ENCODE assay signal across 18 cellular contexts in the genomic region with DNA sequence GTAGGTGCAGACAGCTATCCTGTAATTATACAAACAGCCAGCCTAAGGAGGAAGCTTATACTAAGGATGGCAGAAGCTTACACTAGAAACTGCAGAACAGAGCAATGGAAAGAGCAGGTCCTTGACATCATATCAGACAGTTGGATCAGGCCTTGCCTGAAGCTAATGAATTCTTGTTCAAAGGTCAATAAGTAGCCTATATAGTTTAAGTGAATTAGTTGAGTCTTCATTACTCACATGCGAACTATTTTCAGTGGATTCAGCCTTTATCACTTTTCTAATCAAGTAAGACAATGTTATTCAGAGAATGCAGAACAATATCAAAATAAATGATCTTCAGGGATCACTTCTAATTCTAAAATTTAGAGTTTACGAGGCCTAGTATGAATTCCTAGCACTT. TPM values are rescaled to one million over a fixed set of nuclear protein-coding genes. Genes with fewer than 3 reads are reported as not detected.
DNase-seq lines count a peak whose midpoint lies in the region; ATAC-seq and TF ChIP-seq lines count a peak whose summit lies in the region.
"Had no signal": no experiment of that assay in that cellular context is flagged by ENCODE, and none has a peak within 500 bp of the region (broad histone marks: within the 10 kb centered on the region; RNA-seq: fewer than 3 reads in every experiment).

No MANE protein-coding gene starts in this region.

- no peak overlapping the region for H3K9ac ChIP-seq in rectal smooth muscle tissue (ENCODE audit: low read length)

- CTCF ChIA-PET in Calu3 (lab: Charles Lee): no interaction called here

- BruUV-seq in Calu3 (replicated peaks; lab: Mats Ljungman, UMichigan): no TSS peak

- H3K9me3 Mint-ChIP-seq in nephron progenitor cell (peaks cover 7% of the 10 kb centered on the region), Calu3 (ENCODE audit: low read depth, unreplicated experiment) (no peaks in the 10 kb centered on the region)
- H3K9me3 Mint-ChIP-seq in stimulated activated naive B cell treated with anti-CD40 and anti-IgM and Interleukin-4, amounts not matched to agents 10 μg/mL and 1 μg/mL and 100 μg/mL, for 72 hours: peaks cover 0 to 4% of the 10 kb centered on the region in 2 donors
- H3K9me3 Mint-ChIP-seq: GM23338, H9 had no signal

- peaks cover 22% of the 10 kb centered on the region for H3K4me1 ChIP-seq in rectal smooth muscle tissue (ENCODE audit: control insufficient read depth, insufficient read depth, low read length)
- H3K4me1 ChIP-seq in breast epithelium: no peaks in the 10 kb centered on the region

- TF ChIP-seq CTCF in nephron progenitor cell (IDR thresholded peaks at IDR 0.05) (no peak), Calu3 (IDR thresholded peaks at IDR 0.05; ENCODE audit: unreplicated experiment) (no peak), brain microvascular endothelial cell (IDR thresholded peaks at IDR 0.05; ENCODE audit: low read depth, low read length, missing control alignments) (no peak), breast epithelium (IDR thresholded peaks at IDR 0.05) (no peak)

- H3K4me1 Mint-ChIP-seq in nephron progenitor cell (peaks cover 34% of the 10 kb centered on the region), Calu3 (ENCODE audit: low read depth, unreplicated experiment) (peaks cover 24% of the 10 kb centered on the region)
- H3K4me1 Mint-ChIP-seq in stimulated activated naive B cell treated with anti-CD40 and anti-IgM and Interleukin-4, amounts not matched to agents 10 μg/mL and 1 μg/mL and 100 μg/mL, for 72 hours: peaks cover 32 to 42% of the 10 kb centered on the region in 2 donors
- H3K4me1 Mint-ChIP-seq: CD4-positive, alpha-beta memory T cell had no signal

- H3K27me3 Mint-ChIP-seq in nephron progenitor cell (ENCODE audit: low read depth, poor library complexity) (peaks cover 6% of the 10 kb centered on the region), Calu3 (ENCODE audit: unreplicated experiment) (no peaks in the 10 kb centered on the region)
- H3K27me3 Mint-ChIP-seq in stimulated activated naive B cell treated with anti-CD40 and anti-IgM and Interleukin-4, amounts not matched to agents 10 μg/mL and 1 μg/mL and 100 μg/mL, for 72 hours: no peaks in the 10 kb centered on the region

- H3K9me3 ChIP-seq in breast epithelium: no peaks in the 10 kb centered on the region

- H3K4me3 Mint-ChIP-seq in nephron progenitor cell (no peak overlapping the region), Calu3 (ENCODE audit: low read depth, unreplicated experiment) (no peak overlapping the region)
- H3K4me3 Mint-ChIP-seq in stimulated activated naive B cell treated with anti-CD40 and anti-IgM and Interleukin-4, amounts not matched to agents 10 μg/mL and 1 μg/mL and 100 μg/mL, for 72 hours: no peak overlapping the region
- H3K4me3 Mint-ChIP-seq: CD4-positive, alpha-beta memory T cell; GM23338; H9 had no signal

- H3K27ac Mint-ChIP-seq in nephron progenitor cell: peak overlapping the region; percentile 60
- H3K27ac Mint-ChIP-seq in Calu3 (ENCODE audit: unreplicated experiment): no peak overlapping the region
- H3K27ac Mint-ChIP-seq in stimulated activated naive B cell treated with anti-CD40 and anti-IgM and Interleukin-4, amounts not matched to agents 10 μg/mL and 1 μg/mL and 100 μg/mL, for 72 hours: no peak overlapping the region
- H3K27ac Mint-ChIP-seq: CD4-positive, alpha-beta memory T cell; GM23338; H9 had no signal

- TF ChIP-seq POLR2A in breast epithelium (IDR thresholded peaks at IDR 0.05): no peak

- no peaks in the 10 kb centered on the region for H3K27me3 ChIP-seq in rectal smooth muscle tissue (ENCODE audit: control insufficient read depth, insufficient read depth, low read length)
- H3K27me3 ChIP-seq in brain microvascular endothelial cell (replicated peaks): no peaks in the 10 kb centered on the region
- no peaks in the 10 kb centered on the region for H3K27me3 ChIP-seq in breast epithelium

- intact Hi-C loops in Calu3 (cut with micrococcal nuclease; ENCODE audit: unreplicated experiment): loop anchor here (5.0 kb wide), 1 partner anchor 80 kb away; no protein-coding TSS in a partner anchor
- intact Hi-C loops in breast epithelium (cut with DNase I; ENCODE audit: low total_unique reads): no loop called here

- H3K36me3 ChIP-seq in rectal smooth muscle tissue (ENCODE audit: control insufficient read depth, insufficient read depth, low read length) (no peaks in the 10 kb centered on the region), brain microvascular endothelial cell (replicated peaks) (no peaks in the 10 kb centered on the region), breast epithelium (no peaks in the 10 kb centered on the region)

- DNase-seq in EH (ENCODE audit: low read depth): peak; percentile 49
- peak; percentile 16 for DNase-seq in NCI-H69 (lab: John Stamatoyannopoulos, UW)
- no peak for DNase-seq in nephron progenitor cell
- DNase-seq in Calu3: no peak
- DNase-seq in brain microvascular endothelial cell: no peak
- no peak for DNase-seq in stimulated activated naive B cell treated with anti-CD40 and anti-IgM and Interleukin-4, amounts not matched to agents 10 μg/mL and 1 μg/mL and 100 μg/mL, for 72 hours
- DNase-seq in breast epithelium (ENCODE audit: low spot score in 2 of 2): no peak
- DNase-seq: C1 segment of cervical spinal cord; CD4-positive, alpha-beta memory T cell; COR-L47; DMS153; DND-41; EL; GDM1; H9 had no signal

- H3K36me3 Mint-ChIP-seq in nephron progenitor cell (ENCODE audit: low read depth): peaks cover 12% of the 10 kb centered on the region
- H3K36me3 Mint-ChIP-seq in Calu3 (ENCODE audit: insufficient read depth, unreplicated experiment): no peaks in the 10 kb centered on the region
- H3K36me3 Mint-ChIP-seq in stimulated activated naive B cell treated with anti-CD40 and anti-IgM and Interleukin-4, amounts not matched to agents 10 μg/mL and 1 μg/mL and 100 μg/mL, for 72 hours: peaks cover 0 to 2% of the 10 kb centered on the region in 2 donors

- H3K4me3 ChIP-seq in rectal smooth muscle tissue (ENCODE audit: low read length) (no peak overlapping the region), brain microvascular endothelial cell (ENCODE audit: low read depth, low read length) (no peak overlapping the region), breast epithelium (no peak overlapping the region)
- H3K4me3 ChIP-seq: GM23338 had no signal

- in situ Hi-C loops in brain microvascular endothelial cell (cut with HindIII; ENCODE audit: low pct_ligation_motif_present, low sequenced_read_pairs): no loop called here

- no peak for ATAC-seq in stimulated activated naive B cell treated with anti-CD40 and anti-IgM and Interleukin-4, amounts not matched to agents 10 μg/mL and 1 μg/mL and 100 μg/mL, for 72 hours (replicated peaks)
- ATAC-seq: GM23338, HCT116 had no signal

- H3K27ac ChIP-seq in rectal smooth muscle tissue (ENCODE audit: low read depth, low read length) (peak overlapping the region; percentile 0), brain microvascular endothelial cell (no peak overlapping the region), breast epithelium (no peak overlapping the region)

RNA-seq across cellular contexts. Expression of a gene that starts 22.2 kb away (rescaled TPM):
- total RNA-seq in Calu3 (2022) (10.1 and 12.0 TPM in 2 replicates), breast epithelium (10 to 100 TPM; 14.4 to 49.1 (median 16.7) TPM)

Comparison
In these comparisons a context has a peak if more than half of its experiments do, and no peak if none do; other contexts are left out.
1. DNase-seq: peak in EH (single experiment) and NCI-H69 (single experiment); none in nephron progenitor cell (single experiment), Calu3 (single experiment), brain microvascular endothelial cell (single experiment), stimulated activated naive B cell treated with anti-CD40 and anti-IgM and Interleukin-4, amounts not matched to agents 10 μg/mL and 1 μg/mL and 100 μg/mL, for 72 hours (single experiment) and breast epithelium (0 of 2).